Comparison of ENCODE assay signal across 13 cellular contexts in the genomic region with DNA sequence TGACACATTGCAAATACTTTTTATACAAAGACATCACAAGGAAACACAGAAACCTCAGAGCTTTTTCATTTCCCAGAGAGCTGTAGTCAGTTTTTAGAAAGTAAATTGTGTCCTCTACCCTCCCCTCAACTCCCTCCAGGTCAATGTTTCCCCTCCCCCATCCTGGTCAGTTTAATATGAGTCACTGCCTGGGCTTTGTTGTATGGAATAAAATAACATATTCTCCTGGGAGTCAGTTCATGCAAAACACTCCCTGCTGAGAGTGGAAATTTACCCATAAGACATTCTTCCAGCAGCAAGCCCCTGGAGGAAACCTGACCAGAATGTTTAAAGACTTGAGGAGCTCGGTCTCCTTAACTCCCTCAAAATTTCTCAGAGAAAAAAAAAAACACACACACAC.
DNase-seq lines count a peak whose midpoint lies in the region; ATAC-seq, FAIRE-seq and TF ChIP-seq lines count a peak whose summit lies in the region.
"Had no signal": no experiment of that assay in that cellular context is flagged by ENCODE, and none has a peak within 500 bp of the region (broad histone marks: within the 10 kb centered on the region; RNA-seq: fewer than 3 reads in every experiment).

No MANE protein-coding gene starts in this region.

- no TSS peak for BruUV-seq in mammary epithelial cell (replicated peaks; lab: Mats Ljungman, UMichigan)

- POLR2A ChIA-PET in AG04449 (lab: Yijun Ruan, JAX), result no interaction called here

- intact Hi-C loops in mammary epithelial cell (cut with micrococcal nuclease) (no loop called here), left lung (cut with DNase I) (no loop called here)

- in situ Hi-C loops in mammary epithelial cell (cut with MboI; ENCODE audit: low sequenced_read_pairs in 2 of 2), result no loop called here

- no peak overlapping the region for H3K4me3 ChIP-seq in AG04449 (ENCODE audit: low read depth, low read length)
- no peak overlapping the region for H3K4me3 ChIP-seq in mammary epithelial cell (replicated peaks in 1 of 3; ENCODE audit: insufficient read depth in 1 of 3, low read depth in 2 of 3, low read length in 3 of 3)
- H3K4me3 ChIP-seq in left lung, result no peak overlapping the region
- H3K4me3 ChIP-seq: spleen, stomach had no signal

- no peak overlapping the region for H3K4me2 ChIP-seq in mammary epithelial cell (ENCODE audit: insufficient read depth, low read depth, low read length)

- 0% methylated on average over 1 of the region's 1 CpG for WGBS in mammary epithelial cell (ENCODE audit: low coverage, missing lambda C conversion rate)

- no peak overlapping the region for H2AFZ ChIP-seq in mammary epithelial cell (ENCODE audit: low read depth, low read length)

- H3K27ac ChIP-seq in mammary epithelial cell (ENCODE audit: insufficient read depth, low read depth, low read length) (no peak overlapping the region), left lung (no peak overlapping the region)
- H3K27ac ChIP-seq: spleen, stomach had no signal

- H3K36me3 ChIP-seq in mammary epithelial cell (ENCODE audit: insufficient read depth, low read length) (no peaks in the 10 kb centered on the region), left lung (no peaks in the 10 kb centered on the region)
- H3K36me3 ChIP-seq: spleen, stomach had no signal

- no peaks in the 10 kb centered on the region for H3K27me3 ChIP-seq in mammary epithelial cell (ENCODE audit: insufficient read depth, low read length)
- no peaks in the 10 kb centered on the region for H3K27me3 ChIP-seq in left lung
- H3K27me3 ChIP-seq: spleen, stomach had no signal

- TF ChIP-seq CTCF in AG04449 (IDR thresholded peaks at IDR 0.05; ENCODE audit: insufficient read depth, low read length, missing control alignments) (no peak), mammary epithelial cell (conservative IDR thresholded peaks at IDR 0.05 in 1 of 2, IDR thresholded peaks at IDR 0.05 in 1 of 2; ENCODE audit: extremely low read depth in 1 of 2, insufficient read depth in 1 of 2, low read depth in 1 of 2, low read length in 2 of 2) (no peak), left lung (IDR thresholded peaks at IDR 0.05) (no peak)

- H3K9ac ChIP-seq in mammary epithelial cell (ENCODE audit: insufficient read depth, low read length), result peak overlapping the region; percentile 10

- CTCF ChIA-PET in AG04449 (lab: Yijun Ruan, JAX), result interaction anchor here (1.0 to 1.4 kb wide), 2 partner anchors 57 to 155 kb away, joined by 4 read pairs; no protein-coding TSS in a partner anchor
- CTCF ChIA-PET in mammary epithelial cell (lab: Charles Lee; ENCODE audit: low non-redundant PET), result no interaction called here

- H3K4me1 ChIP-seq in mammary epithelial cell (ENCODE audit: insufficient read depth, low read length), result no peaks in the 10 kb centered on the region
- no peaks in the 10 kb centered on the region for H3K4me1 ChIP-seq in left lung
- H3K4me1 ChIP-seq: spleen had no signal

- H3K9me3 ChIP-seq in mammary epithelial cell (replicated peaks; ENCODE audit: insufficient read depth, low read length) (peaks cover 2% of the 10 kb centered on the region), left lung (no peaks in the 10 kb centered on the region)
- H3K9me3 ChIP-seq: spleen, stomach had no signal

- H4K20me1 ChIP-seq in mammary epithelial cell (ENCODE audit: insufficient read depth, low read length), result no peaks in the 10 kb centered on the region

- no peaks in the 10 kb centered on the region for H3K79me2 ChIP-seq in mammary epithelial cell (ENCODE audit: insufficient read depth, low read length)

- dilution Hi-C loops in mammary epithelial cell (cut with HindIII; ENCODE audit: low sequenced_read_pairs), result no loop called here

- peak; percentile 49 for DNase-seq in AG04449 (ENCODE audit: low read depth, low spot score)
- peak; percentile 47 for DNase-seq in HS-27A (ENCODE audit: low read depth)
- DNase-seq in mammary epithelial cell, result no peak
- DNase-seq in left lung, result no peak
- no peak for DNase-seq in stimulated activated CD4-positive, alpha-beta T cell treated with anti-CD3 and anti-CD28 coated beads, Interleukin-4, amount 100 ng/mL, for 1 hour
- no peak for DNase-seq in GM12892 (ENCODE audit: insufficient read length)
- DNase-seq: cortex of kidney, left colon, spleen, stomach, T-helper 1 cell had no signal

- peak; percentile 68 for ATAC-seq in left lung
- ATAC-seq in GM19395 (IDR thresholded peaks at IDR 0.05; ENCODE audit: unreplicated experiment), result no peak
- no peak for ATAC-seq in GM18868 (IDR thresholded peaks at IDR 0.05; ENCODE audit: unreplicated experiment)
- ATAC-seq: left colon had no signal

- TF ChIP-seq POLR2A in GM12892 (IDR thresholded peaks at IDR 0.05; ENCODE audit: low read depth, low read length), result no peak

- no peak for FAIRE-seq in GM12892 (lab: Jason Lieb, UNC)

Comparison
In these comparisons a context has a peak if more than half of its experiments do, and no peak if none do; other contexts are left out.
1. DNase-seq: peak in AG04449 (single experiment) and HS-27A (single experiment); none in mammary epithelial cell (single experiment), left lung (0 of 2), stimulated activated CD4-positive, alpha-beta T cell treated with anti-CD3 and anti-CD28 coated beads, Interleukin-4, amount 100 ng/mL, for 1 hour (single experiment) and GM12892 (single experiment).